In the genomic region with DNA sequence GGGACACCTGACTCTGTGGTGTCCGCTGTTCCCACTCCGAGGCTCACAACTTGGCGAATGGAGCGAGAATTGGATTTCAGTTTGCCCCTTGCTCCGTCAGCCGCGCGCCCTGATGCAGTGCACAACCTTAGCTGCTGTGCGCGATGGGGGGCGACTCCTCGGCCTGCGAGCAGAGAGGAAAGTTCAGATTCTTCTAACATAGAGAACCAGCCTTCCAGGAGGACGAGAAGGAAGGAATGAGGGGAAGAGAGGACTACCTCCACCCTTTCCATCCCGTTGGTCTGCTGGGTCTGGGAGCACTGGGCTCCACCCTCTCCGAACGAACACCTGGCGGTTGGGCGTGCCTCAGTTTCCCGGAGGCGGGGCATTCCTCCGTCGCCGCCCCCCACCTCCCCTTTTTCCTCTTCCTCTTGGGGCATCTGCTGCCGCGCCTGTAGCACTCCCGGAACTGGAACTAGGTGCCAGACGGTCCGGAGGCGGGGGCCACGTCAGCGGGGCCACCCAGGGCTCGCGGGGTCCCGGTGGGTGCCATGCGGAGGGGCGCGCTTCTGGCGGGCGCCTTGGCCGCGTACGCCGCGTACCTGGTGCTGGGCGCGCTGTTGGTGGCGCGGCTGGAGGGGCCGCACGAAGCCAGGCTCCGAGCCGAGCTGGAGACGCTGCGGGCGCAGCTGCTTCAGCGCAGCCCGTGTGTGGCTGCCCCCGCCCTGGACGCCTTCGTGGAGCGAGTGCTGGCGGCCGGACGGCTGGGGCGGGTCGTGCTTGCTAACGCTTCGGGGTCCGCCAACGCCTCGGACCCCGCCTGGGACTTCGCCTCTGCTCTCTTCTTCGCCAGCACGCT, we compare ENCODE assay signal across 8 cellular contexts. TPM values are rescaled to one million over a fixed set of nuclear protein-coding genes. Genes with fewer than 3 reads are reported as not detected.
DNase-seq lines count a peak whose midpoint lies in the region; TF ChIP-seq lines count a peak whose summit lies in the region.

A gene (plus strand): TSS at position 425 of the 838 bp plus-strand sequence. CDS start 106 bp downstream, at position 531.

- peak within 1 kb of the TSS; percentile 51 for H3K4me3 ChIP-seq in kidney epithelial cell (ENCODE audit: low read depth, low read length)

- intact Hi-C loops in T-helper 2 cell treated with Interferon-gamma antibody and Interleukin-4, amounts not matched to agents 100 ng/mL and 5 ng/mL, for 36 hours (cut with micrococcal nuclease), result loop anchor here (5.0 kb wide), 2 partner anchors 77 to 412 kb away; a partner anchor contains a TSS

- DNase-seq in DMS 273 (lab: John Stamatoyannopoulos, UW; ENCODE audit: unreplicated experiment) (peak; percentile 75), DMS 273 treated with DMSO at 0.1 percent for 48 hours (lab: John Stamatoyannopoulos, UW) (no peak), T47D (ENCODE audit: low read depth in 1 of 2, low spot score in 1 of 2) (peak; percentile 73 to 89), kidney epithelial cell (ENCODE audit: low read depth) (no peak), HK-2 (ENCODE audit: unreplicated experiment) (no peak), HuH-7.5 (ENCODE audit: low spot score) (no peak)
- peak; percentile 28 to 55 for DNase-seq in stimulated activated CD4-positive, alpha-beta T cell treated with anti-CD3 and anti-CD28 coated beads, Interleukin-1b, Interleukin-23, amount 100 ng/mL, for 4 hours (ENCODE audit: low read depth in 2 of 2)

- H3K27me3 ChIP-seq in kidney epithelial cell (ENCODE audit: control insufficient read depth, insufficient read depth, low read length), result no peaks in the 10 kb centered on the region

- TF ChIP-seq CTCF in kidney epithelial cell (IDR thresholded peaks at IDR 0.05; ENCODE audit: insufficient read depth, low read length, poor library complexity, severe bottlenecking), result no peak

- in situ Hi-C loops in T47D (cut with HindIII; ENCODE audit: low pct_unique_long_range_greater_than_20kb, low sequenced_read_pairs), result no loop called here

- H3K36me3 ChIP-seq in kidney epithelial cell (ENCODE audit: control insufficient read depth, insufficient read depth, low read length), result no peaks in the 10 kb centered on the region

RNA-seq across cellular contexts. Expression of the gene that starts here (rescaled TPM):
- 20.2 and 23.1 TPM in 2 replicates for total RNA-seq in T-helper 2 cell treated with Interferon-gamma antibody and Interleukin-4, amounts not matched to agents 100 ng/mL and 5 ng/mL, for 36 hours
- 3.6 and 4.1 TPM in 2 replicates for total RNA-seq in kidney epithelial cell

Comparison
In these comparisons a context has a peak if more than half of its experiments do, and no peak if none do; other contexts are left out.
1. DNase-seq: peak in DMS 273 (single experiment), T47D (2 of 2) and stimulated activated CD4-positive, alpha-beta T cell treated with anti-CD3 and anti-CD28 coated beads, Interleukin-1b, Interleukin-23, amount 100 ng/mL, for 4 hours (2 of 2); none in DMS 273 treated with DMSO at 0.1 percent for 48 hours (single experiment), kidney epithelial cell (single experiment), HK-2 (single experiment) and HuH-7.5 (single experiment).